ENCODE assay signal across 9 cellular contexts in genomic region chr10:84148006-84148597, GRCh38. TPM values are rescaled to one million over a fixed set of nuclear protein-coding genes. Genes with fewer than 3 reads are reported as not detected.
DNase-seq lines count a peak whose midpoint lies in the region; ATAC-seq, FAIRE-seq and TF ChIP-seq lines count a peak whose summit lies in the region.
"Not testable (repeated sequence)": the region's sequence is repeated elsewhere in the genome, so short reads cannot be mapped to it uniquely, and the experiment has no call there.
"Had no signal": no experiment of that assay in that cellular context is flagged by ENCODE, and none has a peak within 500 bp of the region (broad histone marks: within the 10 kb centered on the region; RNA-seq: fewer than 3 reads in every experiment).

No MANE protein-coding gene starts in this region.

- H3K4me1 Mint-ChIP-seq in naive B cell = not testable (repeated sequence)

- not testable (repeated sequence) for H3K4me2 ChIP-seq in PC-3 (ENCODE audit: low read length); GM12878 (ENCODE audit: control insufficient read depth, insufficient read depth)

- not testable (repeated sequence) for H3K9me3 ChIP-seq in PC-3 (ENCODE audit: low read length); GM12878 (replicated peaks; ENCODE audit: control insufficient read depth, insufficient read depth, low read length)

- H3K9me3 Mint-ChIP-seq in naive B cell = not testable (repeated sequence)

- H3K27ac Mint-ChIP-seq in naive B cell = not testable (repeated sequence)

- H4K20me1 ChIP-seq in PC-3 (ENCODE audit: low read length); GM12878 (ENCODE audit: control insufficient read depth, insufficient read depth): not testable (repeated sequence)

- peaks cover 13 to 14% of the 10 kb centered on the region in 2 donors for H3K36me3 Mint-ChIP-seq in naive B cell

- TF ChIP-seq EP300 in GM12878 (IDR thresholded peaks at IDR 0.05; ENCODE audit: borderline replicate concordance in 1 of 2, control insufficient read depth in 1 of 2, low read depth in 2 of 2, low read length in 2 of 2) = not testable (repeated sequence)

- H3K79me2 ChIP-seq in PC-3 (ENCODE audit: low read length); GM12878 (ENCODE audit: control insufficient read depth, insufficient read depth, low read length): not testable (repeated sequence)

- WGBS in GM12878 (ENCODE audit: insufficient coverage, insufficient replicate concordance, low lambda C conversion rate, missing lambda C conversion rate) = 78% methylated on average over 9 of the region's 9 CpGs

- SMC1A ChIA-PET in GM12878 (lab: Charles Lee; ENCODE audit: uncharacterized antibody, unreplicated experiment) = interaction anchor here (0.7 to 4.9 kb wide), 15 partner anchors 9 to 73 kb away, joined by 3 to 155 read pairs (median 8); partner anchors contain the start of genes CDHR1, GHITM and GPR15LG

- in situ Hi-C loops in KBM-7 (cut with MboI; ENCODE audit: low pct_unique_long_range_greater_than_20kb, low sequenced_read_pairs) = not testable (repeated sequence)
- in situ Hi-C loops in GM12878 (cut with MboI) = loop anchor here (10.0 kb wide), 1 partner anchor 57 kb away; no protein-coding TSS in a partner anchor

- H3K4me1 ChIP-seq in PC-3 (ENCODE audit: insufficient read depth, low read length); GM12878 (ENCODE audit: control insufficient read depth, insufficient read depth, low read length): not testable (repeated sequence)

- not testable (repeated sequence) for H3K9ac ChIP-seq in PC-3 (ENCODE audit: low read length); GM12878 (ENCODE audit: control insufficient read depth, insufficient read depth, low read length)

- intact Hi-C loops in PC-3 (cut with micrococcal nuclease) = not testable (repeated sequence)
- intact Hi-C loops in GM12878 (cut with micrococcal nuclease; ENCODE audit: unreplicated experiment) = loop anchor here (1.0 kb wide), 1 partner anchor 57 kb away; no protein-coding TSS in a partner anchor

- not testable (repeated sequence) for H3K27ac ChIP-seq in PC-3 (ENCODE audit: low read length); GM12878 (ENCODE audit: control insufficient read depth, insufficient read depth)

- CTCF ChIA-PET in PC-3 (lab: Charles Lee) = not testable (repeated sequence)
- CTCF ChIA-PET in GM12878 (lab: Yijun Ruan, JAX) = interaction anchor here (0.7 to 25.5 kb wide), 26 partner anchors 9 to 785 kb away, joined by 3 to 788 read pairs (median 4); partner anchors contain the start of genes CDHR1, GHITM and GPR15LG

- not testable (repeated sequence) for BruUV-seq in PC-3 (replicated peaks; lab: Mats Ljungman, UMichigan); GM12878 (replicated peaks; lab: Mats Ljungman, UMichigan)

- TF ChIP-seq POLR2A in H54 (IDR thresholded peaks at IDR 0.05; ENCODE audit: low read depth, low read length); GM12878 (IDR thresholded peaks at IDR 0.05; ENCODE audit: low read depth, low read length): not testable (repeated sequence)

- not testable (repeated sequence) for ATAC-seq in PC-3
- ATAC-seq in GM12878 (peak; percentile 84), naive B cell (ENCODE audit: low read depth in 2 of 2) (peak; percentile 46 to 57)

- peaks cover 74% of the 10 kb centered on the region for H3K36me3 ChIP-seq in PC-3 (ENCODE audit: low read depth, low read length)
- H3K36me3 ChIP-seq in GM12878 (ENCODE audit: control insufficient read depth in 2 of 2, insufficient read depth in 2 of 2, low read length in 1 of 2) = peaks cover 5 to 36% of the 10 kb centered on the region in 2 experiments

- H3K4me3 ChIP-seq in PC-3 (ENCODE audit: low read length); GM12878: not testable (repeated sequence)

- H2AFZ ChIP-seq in PC-3 (ENCODE audit: low read length); GM12878 (ENCODE audit: control insufficient read depth, low read depth, low read length): not testable (repeated sequence)

- not testable (repeated sequence) for H3K27me3 Mint-ChIP-seq in naive B cell

- not testable (repeated sequence) for H3K4me3 Mint-ChIP-seq in naive B cell

- RAD21 ChIA-PET in GM12878 (lab: Charles Lee; ENCODE audit: unreplicated experiment) = interaction anchor here (0.5 to 3.8 kb wide), 21 partner anchors 9 to 109 kb away, joined by 3 to 74 read pairs (median 5); partner anchors contain the start of genes GHITM and GPR15LG

- peak; percentile 82 for TF ChIP-seq RAD21 in GM12878 (IDR thresholded peaks at IDR 0.05; ENCODE audit: insufficient read depth, low read depth, low read length)

- TF ChIP-seq CTCF in PC-3 (conservative IDR thresholded peaks at IDR 0.05; ENCODE audit: low read depth, low read length) (peak; percentile 40), GM12878 (IDR thresholded peaks at IDR 0.05 in 2 of 3, conservative IDR thresholded peaks at IDR 0.05 in 1 of 3; ENCODE audit: control insufficient read depth in 2 of 3, extremely low read depth in 1 of 3, insufficient read depth in 1 of 3, low read depth in 3 of 3, low read length in 3 of 3) (peak; percentile 66 to 69 (median 67))

- not testable (repeated sequence) for H3K27me3 ChIP-seq in PC-3 (ENCODE audit: low read length); GM12878 (replicated peaks in 1 of 2; ENCODE audit: control insufficient read depth in 2 of 2, insufficient read depth in 2 of 2, low read length in 1 of 2)

- DNase-seq in GM03348 (ENCODE audit: low spot score) = peak; percentile 58
- not testable (repeated sequence) for DNase-seq in H54 (ENCODE audit: insufficient read length, low spot score); GM12878 (ENCODE audit: low read depth, low spot score)
- DNase-seq in KBM-7 = peak; percentile 53
- peak; percentile 21 for DNase-seq in PC-3
- DNase-seq in frontal cortex (ENCODE audit: low spot score in 2 of 2) = peak; percentile 18 to 26
- peak; percentile 19 for DNase-seq in naive B cell

- POLR2A ChIA-PET in PC-3 (lab: Charles Lee; ENCODE audit: unreplicated experiment) = not testable (repeated sequence)
- POLR2A ChIA-PET in GM12878 (lab: Charles Lee) = interaction anchor here (0.9 to 1.2 kb wide), 3 partner anchors 9 to 56 kb away, joined by 3 to 5 read pairs (median 3); partner anchors contain the start of gene GHITM

- FAIRE-seq in H54 (lab: Jason Lieb, UNC) (peak; percentile 75), frontal cortex (lab: Jason Lieb, UNC) (peak; percentile 90)
- not testable (repeated sequence) for FAIRE-seq in GM12878 (lab: Jason Lieb, UNC)

- not testable (repeated sequence) for H3K9me2 ChIP-seq in PC-3 (replicated peaks; ENCODE audit: low read length)

- not testable (repeated sequence) for H3F3A ChIP-seq in PC-3 (ENCODE audit: low read length, unreplicated experiment)

RNA-seq across cellular contexts. Expression of gene GHITM, which starts 8.8 kb away (rescaled TPM):
- total RNA-seq in PC-3 (2014; rRNA removed) (187 and 211 TPM in 2 replicates), GM12878 (2014; rRNA removed) (153 and 180 TPM in 2 replicates), GM12878 (2014; rRNA removed; fragmentation: Illumina TruSeq; extraction: Trizol) (153 and 157 TPM in 2 replicates), GM12878 (2021) (120 and 128 TPM in 2 replicates), frontal cortex (165 TPM)
- 22.9 and 24.6 TPM in 2 replicates for total RNA-seq in GM12878 (2013; cell fraction: nucleolus; rRNA removed)
- 92.5 TPM for polyA plus RNA-seq in GM12878 (2011; ENCODE audit: low read depth)
- polyA plus RNA-seq in GM12878 (2011; rRNA removed) (257 and 294 TPM in 2 replicates), GM12878 (2014; fragmentation: Illumina TruSeq; extraction: Trizol) (147 and 190 TPM in 2 replicates), GM12878 (2014; fragmentation: Nextera tagmentation; extraction: Ambion mirVana) (100 to 1,000 TPM; 366 to 501 TPM), GM12878 (2014; rRNA removed) (146 and 162 TPM in 2 replicates), GM12878 (2016; fragmentation: Nextera tagmentation; extraction: Ambion mirVana) (100 to 1,000 TPM; 295 to 299 TPM), naive B cell (ENCODE audit: low read depth in 6 of 6) (100 to 1,000 TPM; 241 to 563 (median 272) TPM)
- polyA plus RNA-seq in GM12878 (2011; cell fraction: cytosol; rRNA removed) = 147 and 172 TPM in 2 replicates
- polyA plus RNA-seq in GM12878 (2011; cell fraction: nucleus; rRNA removed) = 69.2 and 70.0 TPM in 2 replicates
- 97.0 and 105 TPM in 2 replicates for polyA plus RNA-seq in GM12878 (2012)
- polyA minus RNA-seq in GM12878 (2011; rRNA and poly(A)+ RNA removed) = 132 and 140 TPM in 2 replicates
- polyA minus RNA-seq in GM12878 (2011; cell fraction: cytosol; rRNA and poly(A)+ RNA removed) = 36.9 and 41.3 TPM in 2 replicates
- polyA minus RNA-seq in GM12878 (2011; cell fraction: nucleus; rRNA and poly(A)+ RNA removed) = 14.1 and 21.1 TPM in 2 replicates

RNA-seq across cellular contexts. Expression of gene GPR15LG, which starts 25.5 kb away (rescaled TPM):
- not detected in 2 replicates for total RNA-seq in PC-3 (2014; rRNA removed)
- not detected in 2 replicates for total RNA-seq in GM12878 (2013; cell fraction: nucleolus; rRNA removed)
- total RNA-seq in GM12878 (2014; rRNA removed) = 1.2 and 2.0 TPM in 2 replicates
- total RNA-seq in GM12878 (2014; rRNA removed; fragmentation: Illumina TruSeq; extraction: Trizol) = 1.1 and 1.4 TPM in 2 replicates
- 1.3 and 1.5 TPM in 2 replicates for total RNA-seq in GM12878 (2021)
- 0.96 TPM for polyA plus RNA-seq in GM12878 (2011; ENCODE audit: low read depth)
- polyA plus RNA-seq in GM12878 (2011; rRNA removed) = 5.9 and 12.2 TPM in 2 replicates
- polyA plus RNA-seq in GM12878 (2011; cell fraction: cytosol; rRNA removed) = 13.3 and 14.9 TPM in 2 replicates
- 4.2 and 5.7 TPM in 2 replicates for polyA plus RNA-seq in GM12878 (2011; cell fraction: nucleus; rRNA removed)
- 0.58 and 0.80 TPM in 2 replicates for polyA plus RNA-seq in GM12878 (2012)
- polyA plus RNA-seq in GM12878 (2014; fragmentation: Illumina TruSeq; extraction: Trizol) = 0.73 and 1.7 TPM in 2 replicates
- polyA plus RNA-seq in GM12878 (2014; fragmentation: Nextera tagmentation; extraction: Ambion mirVana) = 1 to 10 TPM; 1.2 TPM
- polyA plus RNA-seq in GM12878 (2014; rRNA removed) = 0.80 and 1.5 TPM in 2 replicates
- 1 to 10 TPM; 4.2 to 5.0 TPM for polyA plus RNA-seq in GM12878 (2016; fragmentation: Nextera tagmentation; extraction: Ambion mirVana)
- 4.2 and 10.5 TPM in 2 replicates for polyA minus RNA-seq in GM12878 (2011; rRNA and poly(A)+ RNA removed)
- 2.9 and 5.5 TPM in 2 replicates for polyA minus RNA-seq in GM12878 (2011; cell fraction: cytosol; rRNA and poly(A)+ RNA removed)
- 2.2 and 3.6 TPM in 2 replicates for polyA minus RNA-seq in GM12878 (2011; cell fraction: nucleus; rRNA and poly(A)+ RNA removed)
- total RNA-seq in frontal cortex = not detected
- polyA plus RNA-seq in naive B cell (ENCODE audit: low read depth in 6 of 6) = not detected
- total RNA-seq: activated T-helper 1 cell treated with anti-CD3 and anti-CD28 coated beads, Interleukin-12 subunit alpha, Interleukin-12 subunit beta, Interleukin-2, Interleukin-4 antibody, amounts not matched to agents 30 ng/mL and 10 ng/mL and 1 ng/mL, durations not matched to agents 14 hours and 24 hours and 36 hours; subcutaneous adipose tissue had no signal

RNA-seq across cellular contexts. Expression of gene CDHR1, which starts 46.2 kb away (rescaled TPM):
- total RNA-seq in PC-3 (2014; rRNA removed) (not detected in 2 replicates), GM12878 (2014; rRNA removed) (0.17 and 0.27 TPM in 2 replicates), GM12878 (2014; rRNA removed; fragmentation: Illumina TruSeq; extraction: Trizol) (0.22 and 0.23 TPM in 2 replicates), GM12878 (2021) (0.41 and 0.82 TPM in 2 replicates), frontal cortex (1.6 TPM)
- total RNA-seq in GM12878 (2013; cell fraction: nucleolus; rRNA removed) = 0.20 and 0.40 TPM in 2 replicates
- polyA plus RNA-seq in GM12878 (2011; ENCODE audit: low read depth) = 0.46 TPM
- polyA plus RNA-seq in GM12878 (2011; rRNA removed) (2.3 and 3.0 TPM in 2 replicates), GM12878 (2014; fragmentation: Illumina TruSeq; extraction: Trizol) (0.48 and 0.71 TPM in 2 replicates), GM12878 (2014; fragmentation: Nextera tagmentation; extraction: Ambion mirVana) (under 1 TPM; 0.20 to 0.24 TPM), GM12878 (2014; rRNA removed) (0.52 and 0.58 TPM in 2 replicates), GM12878 (2016; fragmentation: Nextera tagmentation; extraction: Ambion mirVana) (under 1 TPM; 0.28 to 0.40 TPM), naive B cell (ENCODE audit: low read depth in 6 of 6) (under 1 TPM in 1 of 6 donors, not detected in 5; 0.08 TPM)
- 2.1 and 2.9 TPM in 2 replicates for polyA plus RNA-seq in GM12878 (2011; cell fraction: cytosol; rRNA removed)
- polyA plus RNA-seq in GM12878 (2011; cell fraction: nucleus; rRNA removed) = 10.9 and 15.4 TPM in 2 replicates
- 0.42 and 0.81 TPM in 2 replicates for polyA plus RNA-seq in GM12878 (2012)
- 1.4 TPM in 2 replicates for polyA minus RNA-seq in GM12878 (2011; rRNA and poly(A)+ RNA removed)
- 0.62 and 1.5 TPM in 2 replicates for polyA minus RNA-seq in GM12878 (2011; cell fraction: cytosol; rRNA and poly(A)+ RNA removed)
- polyA minus RNA-seq in GM12878 (2011; cell fraction: nucleus; rRNA and poly(A)+ RNA removed) = 1.2 and 1.8 TPM in 2 replicates
